ENCODE assay signal across 15 cellular contexts in genomic region chr2:36569267-36569860, GRCh38. TPM values are rescaled to one million over a fixed set of nuclear protein-coding genes. Genes with fewer than 3 reads are reported as not detected.
A peak's percentile ranks its signal among the peaks of the same experiment; 100 is the strongest.
DNase-seq lines count a peak whose midpoint lies in the region; ATAC-seq, FAIRE-seq and TF ChIP-seq lines count a peak whose summit lies in the region.
"Had no signal": no experiment of that assay in that cellular context is flagged by ENCODE, and none has a peak within 500 bp of the region (broad histone marks: within the 10 kb centered on the region; RNA-seq: fewer than 3 reads in every experiment).

No MANE protein-coding gene starts in this region.

- no peak for TF ChIP-seq POLR2A in suprapubic skin (IDR thresholded peaks at IDR 0.05)

- H3K79me2 ChIP-seq in keratinocyte (ENCODE audit: control insufficient read depth, insufficient read depth, low read length): peaks cover 22% of the 10 kb centered on the region

- H3K27me3 ChIP-seq in HUES48 (ENCODE audit: control insufficient read depth, insufficient read depth, low read length): no peaks in the 10 kb centered on the region
- no peaks in the 10 kb centered on the region for H3K27me3 ChIP-seq in keratinocyte (ENCODE audit: control insufficient read depth, extremely low read depth, insufficient read depth, low read length)
- no peaks in the 10 kb centered on the region for H3K27me3 ChIP-seq in suprapubic skin

- H3K4me3 ChIP-seq in HUES48 (ENCODE audit: low read depth, low read length) (no peak overlapping the region), keratinocyte (ENCODE audit: control insufficient read depth in 2 of 3, extremely low read depth in 1 of 3, insufficient read depth in 2 of 3, low read depth in 1 of 3, low read length in 3 of 3) (peak overlapping the region in 1 of 3 experiments; percentile 24), suprapubic skin (no peak overlapping the region)

- H3K4me1 ChIP-seq in HUES48 (ENCODE audit: control insufficient read depth, insufficient read depth, low read length) (peaks cover 31% of the 10 kb centered on the region; the same call in 1 of the 2 replicates), keratinocyte (ENCODE audit: control insufficient read depth, extremely low read depth, insufficient read depth, low read length) (peaks cover 33% of the 10 kb centered on the region), suprapubic skin (peaks cover under 1% of the 10 kb centered on the region)

- TF ChIP-seq CTCF in keratinocyte (optimal IDR thresholded peaks at IDR 0.05 in 1 of 3, IDR thresholded peaks at IDR 0.05 in 1 of 3, conservative IDR thresholded peaks at IDR 0.05 in 1 of 3; ENCODE audit: extremely low read depth in 1 of 3, insufficient read depth in 2 of 3, low read length in 3 of 3): no peak
- no peak for TF ChIP-seq CTCF in suprapubic skin (IDR thresholded peaks at IDR 0.05)

- peak; percentile 81 for FAIRE-seq in keratinocyte (lab: Jason Lieb, UNC)

- DNase-seq in astrocyte of the hippocampus (ENCODE audit: low read depth, low spot score) (peak; percentile 56), keratinocyte (ENCODE audit: low read depth, low spot score) (no peak), suprapubic skin (ENCODE audit: low spot score in 2 of 2) (no peak), GF-D8 (lab: John Stamatoyannopoulos, UW) (no peak), DMS153 (lab: John Stamatoyannopoulos, UW) (no peak)
- DNase-seq: activated naive CD4-positive, alpha-beta T cell treated with anti-CD3 and anti-CD28 coated beads, Interleukin-2, amount 10 ng/mL, durations not matched to agents 7 days and 5 days; COR-L47; left ventricle myocardium superior; NCI-H2081; posterior cingulate gyrus; stimulated activated CD4-positive, alpha-beta T cell treated with anti-CD3 and anti-CD28 coated beads, Interleukin-4, amount 100 ng/mL, for 4 hours; T-helper 1 cell had no signal

- dilution Hi-C loops in keratinocyte (cut with MboI; ENCODE audit: extremely low pct_ligation_motif_present, low sequenced_read_pairs): no loop called here

- no peak for TF ChIP-seq EP300 in suprapubic skin (IDR thresholded peaks at IDR 0.05)

- no peaks in the 10 kb centered on the region for H3K9me1 ChIP-seq in keratinocyte (ENCODE audit: control insufficient read depth, extremely low read depth, insufficient read depth, low read length)

- peak overlapping the region; percentile 82 for H3K4me2 ChIP-seq in keratinocyte (ENCODE audit: control insufficient read depth, extremely low read depth, insufficient read depth, low read depth, low read length)

- no peak for ATAC-seq in GM18861 (IDR thresholded peaks at IDR 0.05; ENCODE audit: unreplicated experiment)
- ATAC-seq in HG03135 (IDR thresholded peaks at IDR 0.05; ENCODE audit: unreplicated experiment): no peak
- ATAC-seq: left ventricle myocardium superior had no signal

- H3K9ac ChIP-seq in HUES48 (ENCODE audit: low read depth, low read length) (no peak overlapping the region), keratinocyte (ENCODE audit: control insufficient read depth, extremely low read depth, insufficient read depth, low read length) (no peak overlapping the region)

- 81% methylated on average over 3 of the region's 3 CpGs for WGBS in suprapubic skin

- no peak overlapping the region for H2AFZ ChIP-seq in keratinocyte (ENCODE audit: control insufficient read depth, low read length)

- H3K27ac ChIP-seq in HUES48 (ENCODE audit: low read depth, low read length) (peak overlapping the region; percentile 5), keratinocyte (ENCODE audit: control insufficient read depth, insufficient read depth, low read length) (peak overlapping the region; percentile 45), suprapubic skin (peak overlapping the region; percentile 14)

- no peaks in the 10 kb centered on the region for H4K20me1 ChIP-seq in keratinocyte (ENCODE audit: control insufficient read depth, extremely low read depth, insufficient read depth, low read length)

- peaks cover 9% of the 10 kb centered on the region; the same call in 1 of the 2 replicates for H3K36me3 ChIP-seq in HUES48 (ENCODE audit: control insufficient read depth, insufficient read depth, low read length)
- peaks cover 4 to 11% of the 10 kb centered on the region in 2 experiments for H3K36me3 ChIP-seq in keratinocyte (ENCODE audit: control insufficient read depth in 2 of 2, extremely low read depth in 1 of 2, insufficient read depth in 2 of 2, low read length in 2 of 2)
- peaks cover 25% of the 10 kb centered on the region for H3K36me3 ChIP-seq in suprapubic skin

- no peaks in the 10 kb centered on the region for H3K9me3 ChIP-seq in HUES48 (ENCODE audit: control insufficient read depth, insufficient read depth, low read length)
- H3K9me3 ChIP-seq in keratinocyte (ENCODE audit: control insufficient read depth, low read depth, low read length): no peaks in the 10 kb centered on the region
- no peaks in the 10 kb centered on the region for H3K9me3 ChIP-seq in suprapubic skin

RNA-seq across cellular contexts. Expression of gene FEZ2, which starts 28.6 kb away (rescaled TPM):
- 29.6 to 56.2 TPM (median 35.4 TPM) in 3 replicates for polyA plus RNA-seq in keratinocyte
- 41.0 TPM for polyA plus RNA-seq in keratinocyte (2011; ENCODE audit: low read depth)
- 29.9 and 48.5 TPM in 2 replicates for polyA plus RNA-seq in keratinocyte (2011; cell fraction: cytosol; rRNA removed)
- 29.6 and 36.7 TPM in 2 replicates for polyA plus RNA-seq in keratinocyte (2011; cell fraction: nucleus; rRNA removed)
- 26.4 and 40.9 TPM in 2 replicates for polyA plus RNA-seq in keratinocyte (2012; ENCODE audit: low replicate concordance)
- 6.2 to 26.3 TPM (median 9.2 TPM) in 3 replicates for polyA minus RNA-seq in keratinocyte
- polyA minus RNA-seq in keratinocyte (2011; cell fraction: cytosol; rRNA and poly(A)+ RNA removed): 12.5 TPM
- polyA minus RNA-seq in keratinocyte (2011; cell fraction: nucleus; rRNA and poly(A)+ RNA removed): 9.7 and 21.7 TPM in 2 replicates
- total RNA-seq in suprapubic skin: 10 to 100 TPM; 15.2 to 25.1 (median 17.7) TPM
